8 cellular contexts compared by ENCODE assay signal in the genomic region with DNA sequence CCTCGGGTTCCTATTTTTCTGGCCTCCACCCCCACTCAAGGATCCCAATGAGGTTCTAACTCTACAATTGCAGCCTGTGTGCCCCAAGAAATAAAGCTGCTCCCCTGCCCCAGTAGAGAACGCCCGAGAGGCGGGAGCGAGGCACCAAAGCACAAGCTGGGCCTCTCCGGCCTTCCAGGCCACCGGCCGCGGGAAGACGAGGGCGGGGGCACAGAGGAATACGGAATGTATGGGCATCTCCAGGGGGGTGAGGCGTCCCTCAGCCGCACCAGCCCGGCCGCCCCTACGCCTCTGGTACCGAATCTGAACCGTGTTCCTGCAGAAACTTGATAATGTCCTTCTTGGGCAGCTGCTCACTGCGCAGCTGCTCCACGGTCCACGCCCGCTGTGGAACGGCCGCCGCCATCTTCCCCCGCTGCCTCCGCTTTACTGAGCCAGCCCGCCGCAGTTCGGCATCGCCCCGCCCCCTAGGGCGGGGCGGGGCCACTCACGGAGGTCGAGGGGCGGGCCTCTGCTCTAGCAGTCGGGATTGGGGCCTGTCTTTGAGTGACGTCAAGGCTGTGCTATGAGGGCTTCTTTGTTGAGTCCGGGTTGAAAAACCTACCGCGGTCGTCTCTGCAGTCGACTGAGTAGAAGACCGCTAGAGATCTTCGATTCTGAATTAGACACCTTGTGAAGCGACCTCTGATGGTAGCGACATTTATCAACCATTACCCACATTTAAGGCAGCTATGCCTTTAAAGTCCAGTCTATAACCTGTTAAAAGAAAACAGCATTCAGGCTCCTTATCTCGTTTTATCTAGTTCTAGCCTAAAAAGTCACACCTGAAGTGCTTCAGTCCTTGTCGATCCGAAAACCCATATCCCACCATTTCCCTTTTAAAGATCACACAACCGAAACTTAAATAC. TPM values are rescaled to one million over a fixed set of nuclear protein-coding genes. Genes with fewer than 3 reads are reported as not detected.
A peak's percentile ranks its signal among the peaks of the same experiment; 100 is the strongest.
DNase-seq lines count a peak whose midpoint lies in the region; ATAC-seq and TF ChIP-seq lines count a peak whose summit lies in the region.

A gene (minus strand): TSS at position 431 of the 908 bp plus-strand sequence. CDS start 25 bp downstream, at position 406.

- H3K4me1 ChIP-seq in BE2C (no peaks in the 10 kb centered on the region), colonic mucosa (peaks cover 10% of the 10 kb centered on the region)

- TF ChIP-seq CTCF in BE2C (IDR thresholded peaks at IDR 0.05; ENCODE audit: low read depth, low read length) (peak; percentile 38; the same call in 1 of the 2 replicates), colonic mucosa (IDR thresholded peaks at IDR 0.05) (no peak)

- DNase-seq in BE2C (peak; percentile 97), GM19238 (ENCODE audit: insufficient read length, low spot score) (peak; percentile 89), NCI-H524 treated with DMSO at 0.1 percent for 48 hours (lab: John Stamatoyannopoulos, UW) (peak; percentile 99), colonic mucosa (peak; percentile 97), left colon (peak; percentile 95 to 99)
- DNase-seq in activated CD4-positive, alpha-beta T cell treated with anti-CD3 and anti-CD28 coated beads for 48 hours: peak; percentile 95
- peak; percentile 92 to 95 for DNase-seq in stimulated activated CD4-positive, alpha-beta T cell treated with anti-CD3 and anti-CD28 coated beads, Interleukin-2, amount 100 ng/mL, for 24 hours

- ATAC-seq in HG03457 (IDR thresholded peaks at IDR 0.05; ENCODE audit: unreplicated experiment) (peak; percentile 86), left colon (peak; percentile 92)

- H3K27me3 ChIP-seq in BE2C (no peaks in the 10 kb centered on the region), colonic mucosa (no peaks in the 10 kb centered on the region)

- H3K9ac ChIP-seq in colonic mucosa (ENCODE audit: low read depth in 2 of 2, low read length in 2 of 2): peak within 1 kb of the TSS; percentile 90 to 92

- H3K9me3 ChIP-seq in BE2C (no peaks in the 10 kb centered on the region), colonic mucosa (no peaks in the 10 kb centered on the region)

- peak within 1 kb of the TSS; percentile 99 for H3K4me3 ChIP-seq in BE2C (ENCODE audit: low read depth, low read length)
- H3K4me3 ChIP-seq in colonic mucosa: peak within 1 kb of the TSS; percentile 60

- H3K36me3 ChIP-seq in BE2C (peaks cover 2% of the 10 kb centered on the region), colonic mucosa (no peaks in the 10 kb centered on the region)

- H3K27ac ChIP-seq in colonic mucosa: peak within 1 kb of the TSS; percentile 80

- intact Hi-C loops in colonic mucosa (cut with DNase I): loop anchor here (10.0 kb wide), 1 partner anchor 220 kb away; no protein-coding TSS in a partner anchor
- intact Hi-C loops in left colon (cut with DNase I, micrococcal nuclease): loop anchor here in 1 of 2 donors (10.0 kb wide), 2 partner anchors 120 to 170 kb away; a partner anchor contains a TSS

RNA-seq across cellular contexts. Expression of the gene that starts here (rescaled TPM):
- 76.6 TPM for polyA plus RNA-seq in BE2C (2012; ENCODE audit: insufficient read depth, insufficient read length, low read depth)
- total RNA-seq in colonic mucosa: 10 to 100 TPM; 44.6 to 58.8 TPM
- total RNA-seq in left colon: 10 to 100 TPM; 43.8 to 46.5 TPM

Comparison
In these comparisons a context has a peak if more than half of its experiments do, and no peak if none do; other contexts are left out.
1. Peak in every context shown above with its lines: DNase-seq, ATAC-seq, H3K4me3 ChIP-seq and H3K27ac ChIP-seq.